ENCODE assay signal across 21 cellular contexts in genomic region chr9:95192631-95193030, GRCh38.
"Had no signal": no experiment of that assay in that cellular context is flagged by ENCODE, and none has a peak within 500 bp of the region (broad histone marks: within the 10 kb centered on the region; RNA-seq: fewer than 3 reads in every experiment).

No MANE protein-coding gene starts in this region.

- H3K4me3 ChIP-seq: coronary artery, dorsolateral prefrontal cortex, esophagus squamous epithelium, gastrocnemius medialis, heart right ventricle, left lung, lower lobe of right lung had no signal

- DNase-seq: dorsolateral prefrontal cortex; effector CD4-positive, alpha-beta T cell; effector memory CD4-positive, alpha-beta T cell; esophagus squamous epithelium; foreskin fibroblast; foreskin melanocyte; gastrocnemius medialis; glutamatergic neuron; head of caudate nucleus; heart right ventricle; hippocampal formation; left cardiac atrium; left lung; left ventricle myocardium superior; lower lobe of right lung; mammary epithelial cell; midbrain; naive B cell had no signal

- H3K27ac ChIP-seq: coronary artery, dorsolateral prefrontal cortex, epithelial cell of prostate, esophagus squamous epithelium, gastrocnemius medialis, heart right ventricle, left lung, lower lobe of right lung had no signal

- H3K9me3 ChIP-seq: esophagus squamous epithelium, gastrocnemius medialis, heart right ventricle, left lung, lower lobe of right lung had no signal

- H3K27me3 ChIP-seq: dorsolateral prefrontal cortex, esophagus squamous epithelium, gastrocnemius medialis, heart right ventricle, left lung had no signal

- H3K36me3 ChIP-seq: esophagus squamous epithelium, gastrocnemius medialis, heart right ventricle, left lung, lower lobe of right lung had no signal

- ATAC-seq: esophagus mucosa, gastrocnemius medialis, heart right ventricle, left cardiac atrium, left lung, left ventricle myocardium superior, lower lobe of right lung had no signal
